ENCODE assay signal across 34 cellular contexts in the genomic region with DNA sequence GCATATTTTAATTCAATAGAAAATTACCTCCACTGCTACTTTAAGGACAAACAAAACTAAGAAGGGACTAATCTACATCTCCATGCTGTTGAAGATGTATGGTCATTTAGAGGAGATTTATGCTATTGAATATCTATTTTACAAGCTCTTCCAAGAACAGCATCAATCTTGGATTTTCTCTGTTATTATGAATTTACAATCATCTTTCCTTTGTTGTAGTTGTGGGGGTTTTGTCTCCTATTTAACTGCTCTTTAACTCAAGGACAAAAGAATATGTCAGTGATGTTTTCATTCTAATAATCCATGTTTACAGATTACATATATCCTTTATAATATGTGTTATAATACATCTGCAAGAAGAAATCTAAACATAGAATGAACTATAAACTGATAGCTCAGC.
"Had no signal": no experiment of that assay in that cellular context is flagged by ENCODE, and none has a peak within 500 bp of the region (broad histone marks: within the 10 kb centered on the region; RNA-seq: fewer than 3 reads in every experiment).

No MANE protein-coding gene starts in this region.

- H3K9me3 ChIP-seq: MG63 had no signal

- H3K4me2 ChIP-seq: KMS-11 had no signal

- H3K9ac ChIP-seq: KMS-11 had no signal

- H3K27ac ChIP-seq: KMS-11 had no signal

- H3K36me3 ChIP-seq: MG63 had no signal

- DNase-seq: Kasumi-1, MG63, MM.1S, MV-4-11, NCI-H1048, NCI-H1092, NCI-H1092 treated with DMSO at 0.1 percent for 48 hours, NCI-H1105, NCI-H1105 treated with DMSO at 0.1 percent for 48 hours, NCI-H1417, NCI-H1417 treated with DMSO at 0.1 percent for 48 hours, NCI-H1436, NCI-H1436 treated with DMSO at 0.1 percent for 48 hours, NCI-H146, NCI-H1694, NCI-H1694 treated with DMSO at 0.1 percent for 48 hours, NCI-H187, NCI-H187 treated with DMSO at 0.1 percent for 48 hours, NCI-H1930, NCI-H2029, NCI-H2029 treated with DMSO at 0.1 percent for 48 hours, NCI-H2081, NCI-H2081 treated with DMSO at 0.1 percent for 48 hours, NCI-H2107, NCI-H2171, NCI-H2171 treated with DMSO at 0.1 percent for 48 hours, NCI-H2227 treated with DMSO at 0.1 percent for 48 hours, NCI-H226, NCI-H345, NCI-H446, NCI-H446 treated with DMSO at 0.1 percent for 48 hours, NCI-H510A, NCI-H510A treated with DMSO at 0.1 percent for 48 hours had no signal

- H3K4me3 ChIP-seq: MG63 had no signal

- H3K27me3 ChIP-seq: MG63 had no signal
